Comparison of ENCODE assay signal across 2 cellular contexts in genomic region chr11:111793863-111794262, GRCh38.
TF ChIP-seq lines count a peak whose summit lies in the region.

No MANE protein-coding gene starts in this region.

TF ChIP-seq in HEK293, 187 proteins besides CTCF, POLR2A, EP300 and RAD21 (continued from another document):
- TF ChIP-seq INSM2 (tag by site-specific recombination; IDR thresholded peaks at IDR 0.05) (peak; percentile 67; the same call in 1 of the 2 replicates), TRIM28 (IDR thresholded peaks at IDR 0.05; ENCODE audit: borderline replicate concordance, low read length) (no peak), ZNF549 (tag by site-specific recombination; IDR thresholded peaks at IDR 0.05) (no peak), GFI1B (tag by site-specific recombination; IDR thresholded peaks at IDR 0.05) (peak; percentile 72), FEZF1 (tag by site-specific recombination; IDR thresholded peaks at IDR 0.05) (0 out of 2 replicates have a peak, but pooled peaks have one; percentile 31), PRDM6 (tag by site-specific recombination; IDR thresholded peaks at IDR 0.05) (peak; percentile 42; the same call in 1 of the 2 replicates), HIC1 (tag by site-specific recombination; IDR thresholded peaks at IDR 0.05) (no peak), ZNF843 (tag by site-specific recombination; IDR thresholded peaks at IDR 0.05) (no peak), ZNF394 (tag by site-specific recombination; IDR thresholded peaks at IDR 0.05; ENCODE audit: borderline replicate concordance) (no peak), IKZF3 (tag by site-specific recombination; IDR thresholded peaks at IDR 0.05) (0 out of 2 replicates have a peak, but pooled peaks have one; percentile 11), ZNF629 (tag by site-specific recombination; IDR thresholded peaks at IDR 0.05) (peak; percentile 89)
TF ChIP-seq in HEK293: peak in this region for 6.

TF ChIP-seq in SK-N-SH, 30 proteins besides CTCF, POLR2A, EP300 and RAD21 (continued from another document):
- TF ChIP-seq JUND (IDR thresholded peaks at IDR 0.05), result peak; percentile 25
- peak; percentile 67 for TF ChIP-seq POLR2AphosphoS5 (IDR thresholded peaks at IDR 0.05; ENCODE audit: low read depth, low read length)
- TF ChIP-seq CHD2 (IDR thresholded peaks at IDR 0.05; ENCODE audit: low read length, partially characterized antibody), result peak; percentile 82
- TF ChIP-seq SMC3 (IDR thresholded peaks at IDR 0.05; ENCODE audit: low read depth, low read length), result no peak
- TF ChIP-seq USF1 (IDR thresholded peaks at IDR 0.05; ENCODE audit: borderline replicate concordance, low read depth), result no peak
- TF ChIP-seq PBX3 (IDR thresholded peaks at IDR 0.05), result peak; percentile 90
- TF ChIP-seq NRF1 (IDR thresholded peaks at IDR 0.05; ENCODE audit: low read depth, low read length), result no peak
- no peak for TF ChIP-seq FOXM1 (IDR thresholded peaks at IDR 0.05; ENCODE audit: low read depth)
- peak; percentile 65 for TF ChIP-seq TCF12 (IDR thresholded peaks at IDR 0.05)
- no peak for TF ChIP-seq TAF1 (IDR thresholded peaks at IDR 0.05; ENCODE audit: borderline replicate concordance, low read depth, low read length)
- TF ChIP-seq FOSL2 (IDR thresholded peaks at IDR 0.05; ENCODE audit: borderline replicate concordance, low read depth), result peak; percentile 21; the same call in 1 of the 2 replicates
- TF ChIP-seq MXI1 (IDR thresholded peaks at IDR 0.05; ENCODE audit: low read depth, low read length), result no peak; the same call in 1 of the 2 replicates
- peak; percentile 51 for TF ChIP-seq NFIC (IDR thresholded peaks at IDR 0.05; ENCODE audit: borderline replicate concordance)
- TF ChIP-seq RCOR1 (IDR thresholded peaks at IDR 0.05; ENCODE audit: low read length), result peak; percentile 99
- no peak for TF ChIP-seq RXRA (IDR thresholded peaks at IDR 0.05; ENCODE audit: borderline replicate concordance, low read depth)
- no peak for TF ChIP-seq MEF2A (IDR thresholded peaks at IDR 0.05; ENCODE audit: borderline replicate concordance, low read depth)
- peak; percentile 96 for TF ChIP-seq GATA2 (CRISPR knock-in tag; IDR thresholded peaks at IDR 0.05)
- TF ChIP-seq MAX (IDR thresholded peaks at IDR 0.05; ENCODE audit: low read depth), result no peak
- TF ChIP-seq TEAD4 (IDR thresholded peaks at IDR 0.05; ENCODE audit: borderline replicate concordance, insufficient read depth), result peak; percentile 72
- peak; percentile 46; the same call in 1 of the 2 replicates for TF ChIP-seq ZBTB33 (IDR thresholded peaks at IDR 0.05; ENCODE audit: borderline replicate concordance, low read depth)
- TF ChIP-seq ELF1 (IDR thresholded peaks at IDR 0.05), result no peak
- TF ChIP-seq USF2 (IDR thresholded peaks at IDR 0.05; ENCODE audit: borderline replicate concordance, low read depth, low read length), result no peak
